Comparison of ENCODE assay signal across 1 cellular context in the genomic region with DNA sequence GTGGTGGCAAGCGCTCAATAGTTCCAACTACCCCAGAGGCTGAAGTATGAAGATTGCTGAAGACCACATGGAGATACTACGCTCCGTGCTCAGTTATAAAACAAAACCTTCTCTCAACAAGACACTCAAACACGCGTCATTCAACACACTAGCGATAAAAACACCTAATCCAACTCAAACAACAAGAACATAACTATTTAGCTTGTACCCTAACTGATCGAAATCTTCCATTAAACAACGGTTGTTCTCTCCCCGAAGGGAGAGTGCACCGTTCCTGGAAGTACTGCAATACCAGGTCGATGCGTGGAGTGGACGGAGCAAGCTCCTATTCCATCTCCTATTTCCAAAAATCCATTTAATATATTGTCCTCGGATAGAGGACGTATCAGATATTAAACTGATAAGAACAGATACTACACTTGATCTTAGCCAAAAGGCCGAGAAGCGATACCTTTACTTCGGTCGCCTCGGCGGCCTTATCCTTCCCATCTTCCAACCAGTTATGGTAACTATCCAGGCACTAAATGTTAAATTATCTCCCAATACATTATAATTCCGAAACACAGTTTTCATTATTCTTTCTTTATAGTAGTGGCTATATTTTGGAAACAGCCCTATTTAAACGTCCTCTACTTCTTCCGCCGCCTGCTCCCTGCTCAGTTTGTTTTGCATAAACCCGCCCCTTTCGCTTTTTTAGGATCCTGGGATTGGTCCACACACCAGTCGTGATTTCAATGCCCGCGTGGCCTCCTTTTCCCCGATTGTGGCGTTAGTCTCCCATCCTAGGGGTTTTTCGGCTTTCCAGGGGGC.
A peak's percentile ranks its signal among the peaks of the same experiment; 100 is the strongest.
TF ChIP-seq lines count a peak whose summit lies in the region.

No MANE protein-coding gene starts in this region.

TF ChIP-seq in WTC11, 78 proteins besides CTCF, POLR2A, EP300 and RAD21 (continued from another document and continues in another):
- TF ChIP-seq, protein P1, sequence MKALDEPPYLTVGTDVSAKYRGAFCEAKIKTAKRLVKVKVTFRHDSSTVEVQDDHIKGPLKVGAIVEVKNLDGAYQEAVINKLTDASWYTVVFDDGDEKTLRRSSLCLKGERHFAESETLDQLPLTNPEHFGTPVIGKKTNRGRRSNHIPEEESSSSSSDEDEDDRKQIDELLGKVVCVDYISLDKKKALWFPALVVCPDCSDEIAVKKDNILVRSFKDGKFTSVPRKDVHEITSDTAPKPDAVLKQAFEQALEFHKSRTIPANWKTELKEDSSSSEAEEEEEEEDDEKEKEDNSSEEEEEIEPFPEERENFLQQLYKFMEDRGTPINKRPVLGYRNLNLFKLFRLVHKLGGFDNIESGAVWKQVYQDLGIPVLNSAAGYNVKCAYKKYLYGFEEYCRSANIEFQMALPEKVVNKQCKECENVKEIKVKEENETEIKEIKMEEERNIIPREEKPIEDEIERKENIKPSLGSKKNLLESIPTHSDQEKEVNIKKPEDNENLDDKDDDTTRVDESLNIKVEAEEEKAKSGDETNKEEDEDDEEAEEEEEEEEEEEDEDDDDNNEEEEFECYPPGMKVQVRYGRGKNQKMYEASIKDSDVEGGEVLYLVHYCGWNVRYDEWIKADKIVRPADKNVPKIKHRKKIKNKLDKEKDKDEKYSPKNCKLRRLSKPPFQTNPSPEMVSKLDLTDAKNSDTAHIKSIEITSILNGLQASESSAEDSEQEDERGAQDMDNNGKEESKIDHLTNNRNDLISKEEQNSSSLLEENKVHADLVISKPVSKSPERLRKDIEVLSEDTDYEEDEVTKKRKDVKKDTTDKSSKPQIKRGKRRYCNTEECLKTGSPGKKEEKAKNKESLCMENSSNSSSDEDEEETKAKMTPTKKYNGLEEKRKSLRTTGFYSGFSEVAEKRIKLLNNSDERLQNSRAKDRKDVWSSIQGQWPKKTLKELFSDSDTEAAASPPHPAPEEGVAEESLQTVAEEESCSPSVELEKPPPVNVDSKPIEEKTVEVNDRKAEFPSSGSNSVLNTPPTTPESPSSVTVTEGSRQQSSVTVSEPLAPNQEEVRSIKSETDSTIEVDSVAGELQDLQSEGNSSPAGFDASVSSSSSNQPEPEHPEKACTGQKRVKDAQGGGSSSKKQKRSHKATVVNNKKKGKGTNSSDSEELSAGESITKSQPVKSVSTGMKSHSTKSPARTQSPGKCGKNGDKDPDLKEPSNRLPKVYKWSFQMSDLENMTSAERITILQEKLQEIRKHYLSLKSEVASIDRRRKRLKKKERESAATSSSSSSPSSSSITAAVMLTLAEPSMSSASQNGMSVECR (CRISPR knock-in tag; IDR thresholded peaks at IDR 0.05; ENCODE audit: borderline replicate concordance): peak; percentile 96
- TF ChIP-seq RELA (CRISPR knock-in tag; IDR thresholded peaks at IDR 0.05; ENCODE audit: borderline replicate concordance): peak; percentile 58; the same call in 1 of the 2 replicates
- peak; percentile 100 for TF ChIP-seq NFATC4 (CRISPR knock-in tag; IDR thresholded peaks at IDR 0.05)
- TF ChIP-seq ESRRA (CRISPR knock-in tag; IDR thresholded peaks at IDR 0.05; ENCODE audit: borderline replicate concordance): peak; percentile 91
- peak; percentile 56 for TF ChIP-seq ZNF423 (CRISPR knock-in tag; IDR thresholded peaks at IDR 0.05)
- TF ChIP-seq, protein P2, sequence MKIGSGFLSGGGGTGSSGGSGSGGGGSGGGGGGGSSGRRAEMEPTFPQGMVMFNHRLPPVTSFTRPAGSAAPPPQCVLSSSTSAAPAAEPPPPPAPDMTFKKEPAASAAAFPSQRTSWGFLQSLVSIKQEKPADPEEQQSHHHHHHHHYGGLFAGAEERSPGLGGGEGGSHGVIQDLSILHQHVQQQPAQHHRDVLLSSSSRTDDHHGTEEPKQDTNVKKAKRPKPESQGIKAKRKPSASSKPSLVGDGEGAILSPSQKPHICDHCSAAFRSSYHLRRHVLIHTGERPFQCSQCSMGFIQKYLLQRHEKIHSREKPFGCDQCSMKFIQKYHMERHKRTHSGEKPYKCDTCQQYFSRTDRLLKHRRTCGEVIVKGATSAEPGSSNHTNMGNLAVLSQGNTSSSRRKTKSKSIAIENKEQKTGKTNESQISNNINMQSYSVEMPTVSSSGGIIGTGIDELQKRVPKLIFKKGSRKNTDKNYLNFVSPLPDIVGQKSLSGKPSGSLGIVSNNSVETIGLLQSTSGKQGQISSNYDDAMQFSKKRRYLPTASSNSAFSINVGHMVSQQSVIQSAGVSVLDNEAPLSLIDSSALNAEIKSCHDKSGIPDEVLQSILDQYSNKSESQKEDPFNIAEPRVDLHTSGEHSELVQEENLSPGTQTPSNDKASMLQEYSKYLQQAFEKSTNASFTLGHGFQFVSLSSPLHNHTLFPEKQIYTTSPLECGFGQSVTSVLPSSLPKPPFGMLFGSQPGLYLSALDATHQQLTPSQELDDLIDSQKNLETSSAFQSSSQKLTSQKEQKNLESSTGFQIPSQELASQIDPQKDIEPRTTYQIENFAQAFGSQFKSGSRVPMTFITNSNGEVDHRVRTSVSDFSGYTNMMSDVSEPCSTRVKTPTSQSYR (CRISPR knock-in tag; IDR thresholded peaks at IDR 0.05): peak; percentile 91
- peak; percentile 100 for TF ChIP-seq ZNF416 (CRISPR knock-in tag; IDR thresholded peaks at IDR 0.05)
- TF ChIP-seq SOX15 (CRISPR knock-in tag; IDR thresholded peaks at IDR 0.05): peak; percentile 100
- TF ChIP-seq NFYB (CRISPR knock-in tag; conservative IDR thresholded peaks at IDR 0.05; ENCODE audit: low read depth): peak; percentile 50
- no peak for TF ChIP-seq NR1H2 (CRISPR knock-in tag; IDR thresholded peaks at IDR 0.05)
- TF ChIP-seq, protein P3, sequence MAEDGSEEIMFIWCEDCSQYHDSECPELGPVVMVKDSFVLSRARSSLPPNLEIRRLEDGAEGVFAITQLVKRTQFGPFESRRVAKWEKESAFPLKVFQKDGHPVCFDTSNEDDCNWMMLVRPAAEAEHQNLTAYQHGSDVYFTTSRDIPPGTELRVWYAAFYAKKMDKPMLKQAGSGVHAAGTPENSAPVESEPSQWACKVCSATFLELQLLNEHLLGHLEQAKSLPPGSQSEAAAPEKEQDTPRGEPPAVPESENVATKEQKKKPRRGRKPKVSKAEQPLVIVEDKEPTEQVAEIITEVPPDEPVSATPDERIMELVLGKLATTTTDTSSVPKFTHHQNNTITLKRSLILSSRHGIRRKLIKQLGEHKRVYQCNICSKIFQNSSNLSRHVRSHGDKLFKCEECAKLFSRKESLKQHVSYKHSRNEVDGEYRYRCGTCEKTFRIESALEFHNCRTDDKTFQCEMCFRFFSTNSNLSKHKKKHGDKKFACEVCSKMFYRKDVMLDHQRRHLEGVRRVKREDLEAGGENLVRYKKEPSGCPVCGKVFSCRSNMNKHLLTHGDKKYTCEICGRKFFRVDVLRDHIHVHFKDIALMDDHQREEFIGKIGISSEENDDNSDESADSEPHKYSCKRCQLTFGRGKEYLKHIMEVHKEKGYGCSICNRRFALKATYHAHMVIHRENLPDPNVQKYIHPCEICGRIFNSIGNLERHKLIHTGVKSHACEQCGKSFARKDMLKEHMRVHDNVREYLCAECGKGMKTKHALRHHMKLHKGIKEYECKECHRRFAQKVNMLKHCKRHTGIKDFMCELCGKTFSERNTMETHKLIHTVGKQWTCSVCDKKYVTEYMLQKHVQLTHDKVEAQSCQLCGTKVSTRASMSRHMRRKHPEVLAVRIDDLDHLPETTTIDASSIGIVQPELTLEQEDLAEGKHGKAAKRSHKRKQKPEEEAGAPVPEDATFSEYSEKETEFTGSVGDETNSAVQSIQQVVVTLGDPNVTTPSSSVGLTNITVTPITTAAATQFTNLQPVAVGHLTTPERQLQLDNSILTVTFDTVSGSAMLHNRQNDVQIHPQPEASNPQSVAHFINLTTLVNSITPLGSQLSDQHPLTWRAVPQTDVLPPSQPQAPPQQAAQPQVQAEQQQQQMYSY (CRISPR knock-in tag; IDR thresholded peaks at IDR 0.05): no peak; the same call in 1 of the 2 replicates
- TF ChIP-seq, protein P4, sequence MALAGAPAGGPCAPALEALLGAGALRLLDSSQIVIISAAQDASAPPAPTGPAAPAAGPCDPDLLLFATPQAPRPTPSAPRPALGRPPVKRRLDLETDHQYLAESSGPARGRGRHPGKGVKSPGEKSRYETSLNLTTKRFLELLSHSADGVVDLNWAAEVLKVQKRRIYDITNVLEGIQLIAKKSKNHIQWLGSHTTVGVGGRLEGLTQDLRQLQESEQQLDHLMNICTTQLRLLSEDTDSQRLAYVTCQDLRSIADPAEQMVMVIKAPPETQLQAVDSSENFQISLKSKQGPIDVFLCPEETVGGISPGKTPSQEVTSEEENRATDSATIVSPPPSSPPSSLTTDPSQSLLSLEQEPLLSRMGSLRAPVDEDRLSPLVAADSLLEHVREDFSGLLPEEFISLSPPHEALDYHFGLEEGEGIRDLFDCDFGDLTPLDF (CRISPR knock-in tag; IDR thresholded peaks at IDR 0.05): no peak
- TF ChIP-seq SMAD3 (CRISPR knock-in tag; IDR thresholded peaks at IDR 0.05; ENCODE audit: borderline replicate concordance): peak; percentile 92
- TF ChIP-seq, protein P5, sequence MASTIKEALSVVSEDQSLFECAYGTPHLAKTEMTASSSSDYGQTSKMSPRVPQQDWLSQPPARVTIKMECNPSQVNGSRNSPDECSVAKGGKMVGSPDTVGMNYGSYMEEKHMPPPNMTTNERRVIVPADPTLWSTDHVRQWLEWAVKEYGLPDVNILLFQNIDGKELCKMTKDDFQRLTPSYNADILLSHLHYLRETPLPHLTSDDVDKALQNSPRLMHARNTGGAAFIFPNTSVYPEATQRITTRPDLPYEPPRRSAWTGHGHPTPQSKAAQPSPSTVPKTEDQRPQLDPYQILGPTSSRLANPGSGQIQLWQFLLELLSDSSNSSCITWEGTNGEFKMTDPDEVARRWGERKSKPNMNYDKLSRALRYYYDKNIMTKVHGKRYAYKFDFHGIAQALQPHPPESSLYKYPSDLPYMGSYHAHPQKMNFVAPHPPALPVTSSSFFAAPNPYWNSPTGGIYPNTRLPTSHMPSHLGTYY (CRISPR knock-in tag; IDR thresholded peaks at IDR 0.05): peak; percentile 100
- TF ChIP-seq, protein P6, sequence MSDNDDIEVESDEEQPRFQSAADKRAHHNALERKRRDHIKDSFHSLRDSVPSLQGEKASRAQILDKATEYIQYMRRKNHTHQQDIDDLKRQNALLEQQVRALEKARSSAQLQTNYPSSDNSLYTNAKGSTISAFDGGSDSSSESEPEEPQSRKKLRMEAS (CRISPR knock-in tag; IDR thresholded peaks at IDR 0.05): peak; percentile 47; the same call in 1 of the 2 replicates
- TF ChIP-seq FOXJ3 (CRISPR knock-in tag; IDR thresholded peaks at IDR 0.05; ENCODE audit: borderline replicate concordance): peak; percentile 79; the same call in 1 of the 2 replicates
- peak; percentile 87 for TF ChIP-seq ZBTB21 (CRISPR knock-in tag; IDR thresholded peaks at IDR 0.05; ENCODE audit: borderline replicate concordance)
- TF ChIP-seq, protein P7, sequence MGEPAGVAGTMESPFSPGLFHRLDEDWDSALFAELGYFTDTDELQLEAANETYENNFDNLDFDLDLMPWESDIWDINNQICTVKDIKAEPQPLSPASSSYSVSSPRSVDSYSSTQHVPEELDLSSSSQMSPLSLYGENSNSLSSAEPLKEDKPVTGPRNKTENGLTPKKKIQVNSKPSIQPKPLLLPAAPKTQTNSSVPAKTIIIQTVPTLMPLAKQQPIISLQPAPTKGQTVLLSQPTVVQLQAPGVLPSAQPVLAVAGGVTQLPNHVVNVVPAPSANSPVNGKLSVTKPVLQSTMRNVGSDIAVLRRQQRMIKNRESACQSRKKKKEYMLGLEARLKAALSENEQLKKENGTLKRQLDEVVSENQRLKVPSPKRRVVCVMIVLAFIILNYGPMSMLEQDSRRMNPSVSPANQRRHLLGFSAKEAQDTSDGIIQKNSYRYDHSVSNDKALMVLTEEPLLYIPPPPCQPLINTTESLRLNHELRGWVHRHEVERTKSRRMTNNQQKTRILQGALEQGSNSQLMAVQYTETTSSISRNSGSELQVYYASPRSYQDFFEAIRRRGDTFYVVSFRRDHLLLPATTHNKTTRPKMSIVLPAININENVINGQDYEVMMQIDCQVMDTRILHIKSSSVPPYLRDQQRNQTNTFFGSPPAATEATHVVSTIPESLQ (CRISPR knock-in tag; IDR thresholded peaks at IDR 0.05): no peak
- TF ChIP-seq CBFB (CRISPR knock-in tag; IDR thresholded peaks at IDR 0.05; ENCODE audit: low read depth): peak; percentile 90
- TF ChIP-seq CREB1 (CRISPR knock-in tag; IDR thresholded peaks at IDR 0.05): peak; percentile 89; the same call in 1 of the 2 replicates
- TF ChIP-seq, protein P8, sequence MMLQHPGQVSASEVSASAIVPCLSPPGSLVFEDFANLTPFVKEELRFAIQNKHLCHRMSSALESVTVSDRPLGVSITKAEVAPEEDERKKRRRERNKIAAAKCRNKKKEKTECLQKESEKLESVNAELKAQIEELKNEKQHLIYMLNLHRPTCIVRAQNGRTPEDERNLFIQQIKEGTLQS (CRISPR knock-in tag; conservative IDR thresholded peaks at IDR 0.05): 0 out of 2 replicates have a peak, but pooled peaks have one; percentile 57
- TF ChIP-seq RORB (CRISPR knock-in tag; IDR thresholded peaks at IDR 0.05): peak; percentile 100
- TF ChIP-seq, protein P9, sequence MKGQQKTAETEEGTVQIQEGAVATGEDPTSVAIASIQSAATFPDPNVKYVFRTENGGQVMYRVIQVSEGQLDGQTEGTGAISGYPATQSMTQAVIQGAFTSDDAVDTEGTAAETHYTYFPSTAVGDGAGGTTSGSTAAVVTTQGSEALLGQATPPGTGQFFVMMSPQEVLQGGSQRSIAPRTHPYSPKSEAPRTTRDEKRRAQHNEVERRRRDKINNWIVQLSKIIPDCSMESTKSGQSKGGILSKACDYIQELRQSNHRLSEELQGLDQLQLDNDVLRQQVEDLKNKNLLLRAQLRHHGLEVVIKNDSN (CRISPR knock-in tag; IDR thresholded peaks at IDR 0.05): peak; percentile 79
- TF ChIP-seq SMAD4 (CRISPR knock-in tag; IDR thresholded peaks at IDR 0.05): peak; percentile 85
- peak; percentile 100 for TF ChIP-seq PRRX2 (CRISPR knock-in tag; IDR thresholded peaks at IDR 0.05)
- TF ChIP-seq FOXP1 (CRISPR knock-in tag; IDR thresholded peaks at IDR 0.05; ENCODE audit: borderline replicate concordance): no peak; the same call in 1 of the 2 replicates
- TF ChIP-seq ETV6 (CRISPR knock-in tag; IDR thresholded peaks at IDR 0.05): peak; percentile 98
- peak; percentile 89; the same call in 1 of the 2 replicates for TF ChIP-seq ELF4 (CRISPR knock-in tag; IDR thresholded peaks at IDR 0.05; ENCODE audit: low read depth)
- TF ChIP-seq, protein P10, sequence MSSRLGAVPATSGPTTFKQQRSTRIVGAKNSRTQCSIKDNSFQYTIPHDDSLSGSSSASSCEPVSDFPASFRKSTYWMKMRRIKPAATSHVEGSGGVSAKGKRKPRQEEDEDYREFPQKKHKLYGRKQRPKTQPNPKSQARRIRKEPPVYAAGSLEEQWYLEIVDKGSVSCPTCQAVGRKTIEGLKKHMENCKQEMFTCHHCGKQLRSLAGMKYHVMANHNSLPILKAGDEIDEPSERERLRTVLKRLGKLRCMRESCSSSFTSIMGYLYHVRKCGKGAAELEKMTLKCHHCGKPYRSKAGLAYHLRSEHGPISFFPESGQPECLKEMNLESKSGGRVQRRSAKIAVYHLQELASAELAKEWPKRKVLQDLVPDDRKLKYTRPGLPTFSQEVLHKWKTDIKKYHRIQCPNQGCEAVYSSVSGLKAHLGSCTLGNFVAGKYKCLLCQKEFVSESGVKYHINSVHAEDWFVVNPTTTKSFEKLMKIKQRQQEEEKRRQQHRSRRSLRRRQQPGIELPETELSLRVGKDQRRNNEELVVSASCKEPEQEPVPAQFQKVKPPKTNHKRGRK (CRISPR knock-in tag; IDR thresholded peaks at IDR 0.05; ENCODE audit: borderline replicate concordance): no peak
